ENCODE assay signal across 23 cellular contexts in the genomic region with DNA sequence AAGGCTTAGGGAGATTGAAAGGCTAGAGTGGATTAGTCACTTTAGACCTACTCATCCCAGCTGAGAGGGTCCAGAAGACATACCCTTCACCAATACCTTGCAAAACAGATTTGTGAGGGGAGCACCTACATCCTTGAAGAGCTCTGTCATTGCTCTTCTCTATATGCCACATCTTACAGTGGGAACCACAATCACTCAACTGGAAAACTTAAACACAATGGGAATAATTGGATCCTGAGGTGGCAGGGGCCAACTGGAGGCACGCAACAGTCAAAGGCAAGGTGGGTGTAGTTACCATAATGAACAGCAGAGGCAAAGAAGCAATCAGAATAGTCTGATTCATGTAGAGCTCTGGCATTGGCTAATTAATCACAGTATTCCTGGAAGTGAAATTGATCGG. TPM values are rescaled to one million over a fixed set of nuclear protein-coding genes. Genes with fewer than 3 reads are reported as not detected.
"Had no signal": no experiment of that assay in that cellular context is flagged by ENCODE, and none has a peak within 500 bp of the region (broad histone marks: within the 10 kb centered on the region; RNA-seq: fewer than 3 reads in every experiment).

No MANE protein-coding gene starts in this region.

- H3K27ac ChIP-seq: HL-60, KMS-11, RWPE1 had no signal

- DNase-seq: Kasumi-1, MM.1S, NCI-H1092 treated with DMSO at 0.1 percent for 48 hours, NCI-H1436, NCI-H187, NCI-H2029, NCI-H2081 treated with DMSO at 0.1 percent for 48 hours, NCI-H2171, NCI-H226, NCI-H446, NCI-H510A, NCI-H524 treated with DMSO at 0.1 percent for 48 hours, NCI-H69, NCI-H774, SHP77, SK-N-SH, SW 1271 had no signal

- H3K4me3 ChIP-seq: K562 had no signal

- H3K9me3 ChIP-seq: SK-N-SH had no signal

RNA-seq across cellular contexts. Expression of a gene that starts 35.4 kb away (rescaled TPM):
- total RNA-seq: SK-MEL-5 had no signal
- polyA plus RNA-seq: IgD-negative memory B cell had no signal
